In genomic region chr2:241275910-241276309, GRCh38 we compare ENCODE assay signal across 31 cellular contexts.
"Had no signal": no experiment of that assay in that cellular context is flagged by ENCODE, and none has a peak within 500 bp of the region (broad histone marks: within the 10 kb centered on the region; RNA-seq: fewer than 3 reads in every experiment).

No MANE protein-coding gene starts in this region.

- H3K9ac ChIP-seq: neural progenitor cell, parathyroid adenoma had no signal

- H2AFZ ChIP-seq: neural progenitor cell, parathyroid adenoma had no signal

- H3K9me3 Mint-ChIP-seq: natural killer cell had no signal

- H3K4me1 ChIP-seq: neural progenitor cell had no signal

- H3K27ac ChIP-seq: neural progenitor cell, ovary, parathyroid adenoma, psoas muscle, skin epidermis, spleen, suprapubic skin, testis, tibial artery, transverse colon, upper lobe of right lung, uterus had no signal

- H3K4me3 ChIP-seq: neural progenitor cell, ovary, psoas muscle, skin epidermis, smooth muscle cell, spleen, suprapubic skin, testis, tibial artery, transverse colon, upper lobe of right lung, uterus had no signal

- H3K4me2 ChIP-seq: neural progenitor cell, smooth muscle cell had no signal

- ATAC-seq: natural killer cell; psoas muscle; right cardiac atrium; sciatic nerve; stimulated activated memory B cell treated with anti-CD40 and anti-IgM and Interleukin-4, amounts not matched to agents 10 μg/mL and 1 μg/mL and 100 μg/mL, for 72 hours; stimulated activated naive CD8-positive, alpha-beta T cell treated with anti-CD3 and anti-CD28 coated beads, Interleukin-15, amount 100 ng/mL, for 72 hours; stimulated activated naive CD8-positive, alpha-beta T cell treated with anti-CD3 and anti-CD28 coated beads, Interleukin-15, Interleukin-2, amounts not matched to agents 100 U/mL and 50 U/mL, for 24 hours; upper lobe of right lung had no signal

- H3K27me3 Mint-ChIP-seq: progenitor cell of endocrine pancreas; stimulated activated memory B cell treated with anti-CD40 and anti-IgM and Interleukin-4, amounts not matched to agents 10 μg/mL and 1 μg/mL and 100 μg/mL, for 72 hours; stimulated activated naive CD8-positive, alpha-beta T cell treated with anti-CD3 and anti-CD28 coated beads, Interleukin-15, amount 100 ng/mL, for 72 hours; type B pancreatic cell had no signal

- DNase-seq: natural killer cell; occipital lobe; ovary; posterior cingulate gyrus; psoas muscle; right cardiac atrium; spleen; stimulated activated CD4-positive, alpha-beta T cell treated with anti-CD3 and anti-CD28 coated beads, Interleukin-12 subunit alpha, Interleukin-12 subunit beta, amount 100 ng/mL, for 4 hours; stimulated activated CD4-positive, alpha-beta T cell treated with anti-CD3 and anti-CD28 coated beads, Interleukin-1b, Interleukin-23, amount 100 ng/mL, for 48 hours; stimulated activated CD4-positive, alpha-beta T cell treated with anti-CD3 and anti-CD28 coated beads, Interleukin-4, amount 100 ng/mL, for 1 hour; stimulated activated CD4-positive, alpha-beta T cell treated with anti-CD3 and anti-CD28 coated beads, Interleukin-4, amount 100 ng/mL, for 4 hours; stimulated activated CD8-positive, alpha-beta memory T cell treated with anti-CD3 and anti-CD28 coated beads, Interleukin-4, amount 100 ng/mL, for 48 hours; stimulated activated naive CD4-positive, alpha-beta T cell; stimulated activated naive CD8-positive, alpha-beta T cell treated with anti-CD3 and anti-CD28 coated beads, Interleukin-15, amount 100 ng/mL, for 72 hours; stimulated activated naive CD8-positive, alpha-beta T cell treated with anti-CD3 and anti-CD28 coated beads, Interleukin-15, Interleukin-2, amounts not matched to agents 100 U/mL and 50 U/mL, for 24 hours; substantia nigra; testis; tibial artery; transverse colon; upper lobe of right lung; uterus had no signal

- H3K4me3 Mint-ChIP-seq: natural killer cell; nephron; neural progenitor cell; stimulated activated memory B cell treated with anti-CD40 and anti-IgM and Interleukin-4, amounts not matched to agents 10 μg/mL and 1 μg/mL and 100 μg/mL, for 72 hours; stimulated activated naive CD8-positive, alpha-beta T cell treated with anti-CD3 and anti-CD28 coated beads, Interleukin-15, amount 100 ng/mL, for 72 hours; type B pancreatic cell had no signal

- H3K27me3 ChIP-seq: neural progenitor cell, ovary, spleen, suprapubic skin, testis, tibial artery, transverse colon, upper lobe of right lung, uterus had no signal

- H3K36me3 ChIP-seq: neural progenitor cell, ovary, suprapubic skin, transverse colon, upper lobe of right lung, uterus had no signal

- H3K9me3 ChIP-seq: ovary, suprapubic skin, testis, tibial artery, transverse colon, upper lobe of right lung, uterus had no signal

- H3K36me3 Mint-ChIP-seq: natural killer cell had no signal

- H3K27ac Mint-ChIP-seq: natural killer cell; nephron; neural progenitor cell; progenitor cell of endocrine pancreas; stimulated activated memory B cell treated with anti-CD40 and anti-IgM and Interleukin-4, amounts not matched to agents 10 μg/mL and 1 μg/mL and 100 μg/mL, for 72 hours; stimulated activated naive CD8-positive, alpha-beta T cell treated with anti-CD3 and anti-CD28 coated beads, Interleukin-15, amount 100 ng/mL, for 72 hours; type B pancreatic cell had no signal
